Comparison of ENCODE assay signal across 29 cellular contexts in genomic region chr1:31364561-31365255, GRCh38. TPM values are rescaled to one million over a fixed set of nuclear protein-coding genes. Genes with fewer than 3 reads are reported as not detected.
DNase-seq lines count a peak whose midpoint lies in the region; ATAC-seq, FAIRE-seq and TF ChIP-seq lines count a peak whose summit lies in the region.
"Had no signal": no experiment of that assay in that cellular context is flagged by ENCODE, and none has a peak within 500 bp of the region (broad histone marks: within the 10 kb centered on the region; RNA-seq: fewer than 3 reads in every experiment).

No MANE protein-coding gene starts in this region.

- H3K9me2 ChIP-seq in HCT116 (ENCODE audit: insufficient read depth) = no peaks in the 10 kb centered on the region

- H3K27ac Mint-ChIP-seq in astrocyte (ENCODE audit: unreplicated experiment) = no peak overlapping the region
- H3K27ac Mint-ChIP-seq: memory B cell, type B pancreatic cell had no signal

- intact Hi-C loops in HCT116 (cut with micrococcal nuclease) = no loop called here

- no peak overlapping the region for H3K4me3 ChIP-seq in HCT116 (replicated peaks in 1 of 2; ENCODE audit: low read depth in 1 of 2, low read length in 2 of 2)
- no peak overlapping the region for H3K4me3 ChIP-seq in astrocyte (ENCODE audit: insufficient read depth, low read depth, low read length)
- no peak overlapping the region for H3K4me3 ChIP-seq in kidney epithelial cell (ENCODE audit: low read depth, low read length)
- H3K4me3 ChIP-seq: pancreas, SJCRH30, spleen, stomach had no signal

- no peak for FAIRE-seq in astrocyte (lab: Jason Lieb, UNC)
- FAIRE-seq: pancreas had no signal

- RAD21 ChIA-PET in HCT116 (lab: Charles Lee; ENCODE audit: low non-redundant PET in 1 of 2, low total read pairs in 2 of 2, uncharacterized antibody in 2 of 2, unreplicated experiment in 2 of 2) = no interaction called here

- H3K4me3 Mint-ChIP-seq in astrocyte (ENCODE audit: unreplicated experiment) = no peak overlapping the region
- H3K4me3 Mint-ChIP-seq: memory B cell; naive thymus-derived CD4-positive, alpha-beta T cell; type B pancreatic cell had no signal

- CTCF ChIA-PET in HCT116 (lab: Charles Lee) = no interaction called here

- no peaks in the 10 kb centered on the region for H3K9me3 Mint-ChIP-seq in astrocyte (ENCODE audit: unreplicated experiment)
- H3K9me3 Mint-ChIP-seq: memory B cell; naive thymus-derived CD4-positive, alpha-beta T cell; type B pancreatic cell had no signal

- H3K9me3 ChIP-seq in HCT116 (ENCODE audit: control insufficient read depth in 1 of 2, insufficient read depth in 1 of 2, low read depth in 1 of 2, low read length in 2 of 2) (no peaks in the 10 kb centered on the region), astrocyte (ENCODE audit: insufficient read depth, low read depth, low read length) (no peaks in the 10 kb centered on the region)
- H3K9me3 ChIP-seq: pancreas, SJCRH30, spleen, stomach had no signal

- H3K79me2 ChIP-seq in HCT116 (ENCODE audit: insufficient read depth, low read length) (no peaks in the 10 kb centered on the region), astrocyte (ENCODE audit: insufficient read depth, low read length) (no peaks in the 10 kb centered on the region)

- H2AFZ ChIP-seq in HCT116 (ENCODE audit: low read depth, low read length, poor library complexity, severe bottlenecking) (no peak overlapping the region), astrocyte (ENCODE audit: low read depth, low read length) (no peak overlapping the region)

- POLR2A ChIA-PET in HCT116 (lab: Charles Lee) = no interaction called here

- H3K27me3 Mint-ChIP-seq in astrocyte (ENCODE audit: low read depth, unreplicated experiment) = no peaks in the 10 kb centered on the region
- H3K27me3 Mint-ChIP-seq: memory B cell; naive thymus-derived CD4-positive, alpha-beta T cell; type B pancreatic cell had no signal

- ATAC-seq in HCT116 = no peak
- ATAC-seq: naive thymus-derived CD4-positive, alpha-beta T cell; PC-3 had no signal

- DNase-seq in HCT116 (ENCODE audit: low read depth, low spot score) (no peak), astrocyte (ENCODE audit: low read depth) (peak; percentile 50), kidney epithelial cell (ENCODE audit: low read depth) (peak; percentile 74), retina (peak; percentile 52), cerebellar nuclear complex (lab: John Stamatoyannopoulos, UW) (no peak), EL (no peak)
- DNase-seq in stimulated activated CD4-positive, alpha-beta T cell treated with anti-CD3 and anti-CD28 coated beads, Interleukin-2, amount 100 ng/mL, for 48 hours = no peak
- DNase-seq: activated CD4-positive, alpha-beta T cell treated with anti-CD3 and anti-CD28 coated beads, Interleukin-2, amount 50 U/mL, for 48 hours; activated gamma-delta T cell; AML-193; amniotic stem cell; DMS79 treated with DMSO at 0.1 percent for 48 hours; effector memory CD4-positive, alpha-beta T cell; glutamatergic neuron; H7; KBM-7; naive thymus-derived CD4-positive, alpha-beta T cell; NCI-H1694 treated with DMSO at 0.1 percent for 48 hours; NCI-H2227 treated with DMSO at 0.1 percent for 48 hours; NCI-H748 treated with DMSO at 0.1 percent for 48 hours; pancreas; PC-3; SJCRH30; spleen; stimulated activated CD4-positive, alpha-beta T cell treated with anti-CD3 and anti-CD28 coated beads, Interleukin-4, amount 100 ng/mL, for 4 hours; stomach had no signal

- H3K9ac ChIP-seq in HCT116 (ENCODE audit: low read length) (no peak overlapping the region), astrocyte (ENCODE audit: low read length) (no peak overlapping the region)

- TSS peak; percentile 53 for BruUV-seq in HCT116 (replicated peaks; lab: Mats Ljungman, UMichigan)

- H3K4me2 ChIP-seq in HCT116 (ENCODE audit: low read length) = no peak overlapping the region
- H3K4me2 ChIP-seq in astrocyte (ENCODE audit: low read length) = no peak overlapping the region

- H3K4me1 Mint-ChIP-seq in astrocyte (ENCODE audit: low read depth, unreplicated experiment) = peaks cover 15% of the 10 kb centered on the region
- H3K4me1 Mint-ChIP-seq: memory B cell had no signal

- H4K20me1 ChIP-seq in HCT116 (ENCODE audit: insufficient read depth) (no peaks in the 10 kb centered on the region), astrocyte (ENCODE audit: insufficient read depth, low read length) (no peaks in the 10 kb centered on the region)

- H3K27me3 ChIP-seq in HCT116 (ENCODE audit: insufficient read depth, low read length) (no peaks in the 10 kb centered on the region), astrocyte (ENCODE audit: insufficient read depth, low read length) (no peaks in the 10 kb centered on the region), kidney epithelial cell (ENCODE audit: control insufficient read depth, insufficient read depth, low read length) (no peaks in the 10 kb centered on the region)
- H3K27me3 ChIP-seq: pancreas, SJCRH30, spleen, stomach had no signal

- H3K4me1 ChIP-seq in HCT116 (ENCODE audit: control insufficient read depth in 1 of 2, insufficient read depth in 2 of 2, low read length in 2 of 2) (no peaks in the 10 kb centered on the region), astrocyte (ENCODE audit: insufficient read depth, low read length) (no peaks in the 10 kb centered on the region)
- H3K4me1 ChIP-seq: pancreas, SJCRH30 had no signal

- H3K27ac ChIP-seq in HCT116 (ENCODE audit: low read depth, low read length) (no peak overlapping the region), astrocyte (ENCODE audit: low read depth, low read length) (no peak overlapping the region)
- H3K27ac ChIP-seq: SJCRH30, spleen had no signal

- H3K36me3 ChIP-seq in HCT116 (ENCODE audit: control insufficient read depth in 1 of 2, insufficient read depth in 2 of 2, low read length in 2 of 2) (no peaks in the 10 kb centered on the region; a peak in 2 of 4 replicates), astrocyte (ENCODE audit: insufficient read depth, low read length) (peaks cover 10% of the 10 kb centered on the region), kidney epithelial cell (ENCODE audit: control insufficient read depth, insufficient read depth, low read length) (no peaks in the 10 kb centered on the region)
- H3K36me3 ChIP-seq: pancreas had no signal

- TF ChIP-seq CTCF in HCT116 (IDR thresholded peaks at IDR 0.05 in 2 of 3, conservative IDR thresholded peaks at IDR 0.05 in 1 of 3; ENCODE audit: borderline replicate concordance in 1 of 3, insufficient read depth in 1 of 3, low read depth in 2 of 3, low read length in 2 of 3) = no peak
- TF ChIP-seq CTCF in astrocyte (IDR thresholded peaks at IDR 0.05; ENCODE audit: insufficient read depth, low read depth, low read length) = no peak
- TF ChIP-seq CTCF in kidney epithelial cell (IDR thresholded peaks at IDR 0.05; ENCODE audit: insufficient read depth, low read length, poor library complexity, severe bottlenecking) = no peak

- no peak for TF ChIP-seq POLR2A in HCT116 (IDR thresholded peaks at IDR 0.05; ENCODE audit: borderline replicate concordance, extremely low read depth, insufficient read depth, insufficient read length)

- H3K36me3 Mint-ChIP-seq in astrocyte (ENCODE audit: low read depth, unreplicated experiment) = peaks cover 20% of the 10 kb centered on the region

- no peak for TF ChIP-seq RAD21 in HCT116 (IDR thresholded peaks at IDR 0.05; ENCODE audit: low read depth)

TF ChIP-seq in HCT116, 20 proteins besides CTCF, POLR2A, EP300 and RAD21 (continues in another document):
- no peak for TF ChIP-seq FOSL1 (IDR thresholded peaks at IDR 0.05; ENCODE audit: low read depth)
- no peak for TF ChIP-seq ZFX (IDR thresholded peaks at IDR 0.05)
- TF ChIP-seq CEBPB (IDR thresholded peaks at IDR 0.05; ENCODE audit: low read depth) = no peak
- no peak for TF ChIP-seq SP1 (IDR thresholded peaks at IDR 0.05; ENCODE audit: low read depth)
- TF ChIP-seq YY1 (IDR thresholded peaks at IDR 0.05; ENCODE audit: extremely low read depth, insufficient replicate concordance, low read depth, low read length) = no peak
- TF ChIP-seq, protein P1, sequence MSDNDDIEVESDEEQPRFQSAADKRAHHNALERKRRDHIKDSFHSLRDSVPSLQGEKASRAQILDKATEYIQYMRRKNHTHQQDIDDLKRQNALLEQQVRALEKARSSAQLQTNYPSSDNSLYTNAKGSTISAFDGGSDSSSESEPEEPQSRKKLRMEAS (IDR thresholded peaks at IDR 0.05) = no peak
- no peak for TF ChIP-seq REST (IDR thresholded peaks at IDR 0.05; ENCODE audit: low read depth)

RNA-seq across cellular contexts. Expression of gene FABP3, which starts 8.2 kb away (rescaled TPM):
- not detected for total RNA-seq in HCT116 (2021; ENCODE audit: unreplicated experiment)
- polyA plus RNA-seq in HCT116 (2012) = 0.14 and 0.20 TPM in 2 replicates
- 13.5 and 20.4 TPM in 2 replicates for total RNA-seq in astrocyte
- total RNA-seq in kidney epithelial cell = 2.1 and 9.1 TPM in 2 replicates
- total RNA-seq: T-helper 1 cell treated with Interleukin-12 subunit alpha and Interleukin-12 subunit beta and Interleukin-4 antibody, amounts not matched to agents 30 ng/mL and 1 ng/mL, for 36 hours had no signal
- polyA plus RNA-seq: naive thymus-derived CD4-positive, alpha-beta T cell had no signal

RNA-seq across cellular contexts. Expression of gene SERINC2, which starts 48.3 kb away (rescaled TPM):
- total RNA-seq in HCT116 (2021; ENCODE audit: unreplicated experiment) (50.1 TPM), astrocyte (29.4 and 30.4 TPM in 2 replicates), kidney epithelial cell (105 and 131 TPM in 2 replicates)
- polyA plus RNA-seq in HCT116 (2012) = 90.0 and 93.0 TPM in 2 replicates
- polyA plus RNA-seq: naive thymus-derived CD4-positive, alpha-beta T cell had no signal

Comparison
In these comparisons a context has a peak if more than half of its experiments do, and no peak if none do; other contexts are left out.
1. DNase-seq: peak in astrocyte (single experiment), kidney epithelial cell (single experiment) and retina (single experiment); none in HCT116 (single experiment), cerebellar nuclear complex (0 of 2), stimulated activated CD4-positive, alpha-beta T cell treated with anti-CD3 and anti-CD28 coated beads, Interleukin-2, amount 100 ng/mL, for 48 hours (0 of 2) and EL (single experiment).